Comparison of ENCODE assay signal across 8 cellular contexts in genomic region chr1:38527373-38527966, GRCh38.
DNase-seq lines count a peak whose midpoint lies in the region; ATAC-seq, FAIRE-seq and TF ChIP-seq lines count a peak whose summit lies in the region.

No MANE protein-coding gene starts in this region.

- peaks cover 0 to 11% (median 0%) of the 10 kb centered on the region in 4 donors for H3K27me3 ChIP-seq in pancreas
- peaks cover 0 to 43% (median 8%) of the 10 kb centered on the region in 9 donors for H3K27me3 ChIP-seq in heart left ventricle

- CTCF ChIA-PET in MCF 10A (lab: Yijun Ruan, JAX): interaction anchor here (0.6 to 0.8 kb wide), 2 partner anchors 413 to 1134 kb away, joined by 3 read pairs; no protein-coding TSS in a partner anchor

- POLR2A ChIA-PET in MCF 10A (lab: Yijun Ruan, JAX): no interaction called here

- H3K27ac ChIP-seq in pancreas (no peak overlapping the region), heart left ventricle (no peak overlapping the region)

- H3K9me3 Mint-ChIP-seq in MCF 10A (ENCODE audit: unreplicated experiment): no peaks in the 10 kb centered on the region

- BruUV-seq in MCF 10A (replicated peaks; lab: Mats Ljungman, UMichigan): no TSS peak

- H3K4me3 Mint-ChIP-seq in MCF 10A (ENCODE audit: unreplicated experiment): no peak overlapping the region

- no peaks in the 10 kb centered on the region for H3K4me1 ChIP-seq in pancreas
- H3K4me1 ChIP-seq in heart left ventricle: no peaks in the 10 kb centered on the region

- TF ChIP-seq CTCF in pancreas (IDR thresholded peaks at IDR 0.05) (no peak), heart left ventricle (IDR thresholded peaks at IDR 0.05) (no peak), MCF 10A (IDR thresholded peaks at IDR 0.05; ENCODE audit: unreplicated experiment) (no peak)

- 44 to 53% methylated on average over 6 of the region's 6 CpGs for WGBS in pancreas, 2 donors
- 67 to 76% (median 72%) methylated on average over 6 of the region's 6 CpGs for WGBS in heart left ventricle, 4 donors

- H3K27ac Mint-ChIP-seq in MCF 10A (ENCODE audit: low read depth, unreplicated experiment): no peak overlapping the region

- H3K4me3 ChIP-seq in pancreas: no peak overlapping the region
- H3K4me3 ChIP-seq in heart left ventricle: no peak overlapping the region

- no peak for FAIRE-seq in pancreas (lab: Jason Lieb, UNC)

- H3K36me3 ChIP-seq in pancreas (no peaks in the 10 kb centered on the region), heart left ventricle (no peaks in the 10 kb centered on the region)

- DNase-seq in A172 (ENCODE audit: low spot score) (peak; percentile 5), pancreas (peak in 1 of 6 donors; percentile 21), DMS 273 (lab: John Stamatoyannopoulos, UW; ENCODE audit: unreplicated experiment) (no peak), heart left ventricle (no peak), MCF 10A (ENCODE audit: unreplicated experiment) (no peak)
- peak; percentile 59 for DNase-seq in activated CD8-positive, alpha-beta memory T cell treated with anti-CD3 and anti-CD28 coated beads, Interleukin-2, amount 50 U/mL, for 4 hours

- peaks cover 58% of the 10 kb centered on the region for H3K27me3 Mint-ChIP-seq in MCF 10A (ENCODE audit: insufficient read depth, unreplicated experiment)

- intact Hi-C loops in pancreas (cut with DNase I) (no loop called here), heart left ventricle (cut with DNase I) (no loop called here), MCF 10A (cut with micrococcal nuclease) (no loop called here)

- H3K9me3 ChIP-seq in pancreas: no peaks in the 10 kb centered on the region
- no peaks in the 10 kb centered on the region for H3K9me3 ChIP-seq in heart left ventricle

- TF ChIP-seq POLR2A in heart left ventricle (IDR thresholded peaks at IDR 0.05): no peak

- ATAC-seq in GM19438 (IDR thresholded peaks at IDR 0.05; ENCODE audit: low read depth, unreplicated experiment): peak; percentile 85
- ATAC-seq in HG03432 (IDR thresholded peaks at IDR 0.05; ENCODE audit: unreplicated experiment): peak; percentile 87
- peak in 3 of 4 donors; percentile 57 to 66 (median 62) for ATAC-seq in pancreas
- ATAC-seq in heart left ventricle: no peak

- no peaks in the 10 kb centered on the region for H3K36me3 Mint-ChIP-seq in MCF 10A (ENCODE audit: insufficient read depth, unreplicated experiment)

- no peaks in the 10 kb centered on the region for H3K4me1 Mint-ChIP-seq in MCF 10A (ENCODE audit: insufficient read depth, unreplicated experiment)

Comparison
In these comparisons a context has a peak if more than half of its experiments do, and no peak if none do; other contexts are left out.
1. DNase-seq: peak in A172 (single experiment) and activated CD8-positive, alpha-beta memory T cell treated with anti-CD3 and anti-CD28 coated beads, Interleukin-2, amount 50 U/mL, for 4 hours (single experiment); none in DMS 273 (single experiment), heart left ventricle (0 of 5) and MCF 10A (single experiment).
2. ATAC-seq: peak in GM19438 (single experiment), HG03432 (single experiment) and pancreas (3 of 4); none in heart left ventricle (0 of 4).